29 cellular contexts compared by ENCODE assay signal in the genomic region with DNA sequence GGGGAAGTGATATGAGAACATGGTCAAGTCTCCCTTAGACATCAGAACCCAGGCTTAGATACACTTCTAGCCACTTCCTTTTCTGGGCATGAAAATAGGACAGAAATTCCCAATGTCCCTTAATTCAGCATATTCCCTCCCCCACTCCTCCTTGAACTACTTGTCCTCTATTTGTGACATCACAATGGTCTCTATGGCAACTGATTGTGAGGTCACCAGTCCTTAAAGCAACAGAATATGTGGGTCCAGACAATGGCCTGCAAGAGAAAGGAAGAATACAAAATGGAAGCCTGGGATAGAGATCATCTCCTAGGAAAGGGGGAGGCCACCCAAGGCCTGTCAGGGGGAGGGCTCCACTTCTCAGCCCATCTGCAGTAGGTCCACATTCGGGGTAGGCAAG. TPM values are rescaled to one million over a fixed set of nuclear protein-coding genes. Genes with fewer than 3 reads are reported as not detected.
"Had no signal": no experiment of that assay in that cellular context is flagged by ENCODE, and none has a peak within 500 bp of the region (broad histone marks: within the 10 kb centered on the region; RNA-seq: fewer than 3 reads in every experiment).

No MANE protein-coding gene starts in this region.

- H3K36me3 Mint-ChIP-seq: activated naive CD8-positive, alpha-beta T cell; WTC11 had no signal

- H3K4me1 ChIP-seq: adrenal gland, esophagus squamous epithelium, gastroesophageal sphincter, left ventricle myocardium inferior, pancreas, psoas muscle, right atrium auricular region, thyroid gland had no signal

- DNase-seq: activated CD4-positive, alpha-beta T cell treated with anti-CD3 and anti-CD28 coated beads for 36 hours; activated CD4-positive, alpha-beta T cell treated with anti-CD3 and anti-CD28 coated beads, Interleukin-2, amount 50 U/mL, for 48 hours; activated CD8-positive, alpha-beta memory T cell treated with anti-CD3 and anti-CD28 coated beads, Interleukin-2, amount 50 U/mL, for 48 hours; activated naive CD4-positive, alpha-beta T cell; activated T-cell treated with anti-CD3 and anti-CD28 coated beads, Interleukin-2, amount 50 U/mL, for 4 hours; adrenal gland; cerebellar nuclear complex; esophagus squamous epithelium; head of caudate nucleus; hypothalamus; left ventricle myocardium inferior; pancreas; psoas muscle; stimulated activated CD4-positive, alpha-beta T cell treated with anti-CD3 and anti-CD28 coated beads, Interleukin-4, amount 100 ng/mL, for 24 hours; stimulated activated naive CD8-positive, alpha-beta T cell treated with anti-CD3 and anti-CD28 coated beads, Interleukin-15, Interleukin-2, amounts not matched to agents 100 U/mL and 50 U/mL, for 24 hours; T-helper 9 cell; thyroid gland had no signal

- H3K4me3 Mint-ChIP-seq: activated CD4-positive, alpha-beta T cell treated with anti-CD3 and anti-CD28 coated beads for 36 hours; activated naive CD8-positive, alpha-beta T cell; activated T-cell treated with anti-CD3 and anti-CD28 coated beads, Interleukin-2, amount 50 U/mL, for 4 hours; nephron; WTC11 had no signal

- H3K36me3 ChIP-seq: adrenal gland, esophagus squamous epithelium, gastroesophageal sphincter, left ventricle myocardium inferior, neutrophil, pancreas, right atrium auricular region, thyroid gland had no signal

- ATAC-seq: activated CD4-positive, alpha-beta T cell treated with anti-CD3 and anti-CD28 coated beads for 36 hours; activated T-cell treated with anti-CD3 and anti-CD28 coated beads, Interleukin-2, amount 50 U/mL, for 4 hours; gastroesophageal sphincter; pancreas; psoas muscle; stimulated activated naive CD8-positive, alpha-beta T cell treated with anti-CD3 and anti-CD28 coated beads, Interleukin-15, Interleukin-2, amounts not matched to agents 100 U/mL and 50 U/mL, for 24 hours; WTC11 had no signal

- H3K9me3 Mint-ChIP-seq: activated T-cell treated with anti-CD3 and anti-CD28 coated beads, Interleukin-2, amount 50 U/mL, for 4 hours; activated T-helper 2 cell treated with anti-CD3 and anti-CD28 coated beads, Interferon-gamma antibody, Interleukin-2, Interleukin-4, amounts not matched to agents 10 μg/mL and 5 μg/mL and 100 μg/mL, durations not matched to agents 14 hours and 24 hours and 36 hours; nephron; WTC11 had no signal

- H3K4me3 ChIP-seq: adrenal gland, coronary artery, esophagus squamous epithelium, gastroesophageal sphincter, left ventricle myocardium inferior, pancreas, psoas muscle, right atrium auricular region, thyroid gland had no signal

- H3K9me3 ChIP-seq: adrenal gland, esophagus squamous epithelium, gastroesophageal sphincter, left ventricle myocardium inferior, neutrophil, pancreas, psoas muscle, right atrium auricular region, thyroid gland had no signal

- H3K27ac Mint-ChIP-seq: activated CD4-positive, alpha-beta T cell treated with anti-CD3 and anti-CD28 coated beads for 36 hours; activated naive CD8-positive, alpha-beta T cell; activated T-helper 2 cell treated with anti-CD3 and anti-CD28 coated beads, Interferon-gamma antibody, Interleukin-2, Interleukin-4, amounts not matched to agents 10 μg/mL and 5 μg/mL and 100 μg/mL, durations not matched to agents 14 hours and 24 hours and 36 hours; nephron; WTC11 had no signal

- H3K27ac ChIP-seq: adrenal gland, coronary artery, esophagus squamous epithelium, gastroesophageal sphincter, left ventricle myocardium inferior, neutrophil, pancreas, psoas muscle, right atrium auricular region, thyroid gland had no signal

- H3K27me3 ChIP-seq: pancreas, right atrium auricular region, thyroid gland had no signal

- FAIRE-seq: astrocyte, pancreas had no signal

RNA-seq across cellular contexts. Expression of a gene that starts 6.7 kb away (rescaled TPM):
- total RNA-seq: activated CD4-positive, alpha-beta T cell treated with anti-CD3 and anti-CD28 coated beads for 36 hours; activated CD8-positive, alpha-beta memory T cell treated with anti-CD3 and anti-CD28 coated beads for 36 hours; activated T-cell treated with anti-CD3 and anti-CD28 coated beads, Interleukin-2, amount 50 U/mL, for 4 hours; activated T-helper 2 cell treated with anti-CD3 and anti-CD28 coated beads, Interferon-gamma antibody, Interleukin-2, Interleukin-4, amounts not matched to agents 10 μg/mL and 5 μg/mL and 100 μg/mL, durations not matched to agents 14 hours and 24 hours and 36 hours; astrocyte; esophagus squamous epithelium; left ventricle myocardium inferior; psoas muscle; subcutaneous adipose tissue; thyroid gland; ureter had no signal
